ENCODE assay signal across 9 cellular contexts in genomic region chr2:19955544-19956422, GRCh38. TPM values are rescaled to one million over a fixed set of nuclear protein-coding genes. Genes with fewer than 3 reads are reported as not detected.
DNase-seq lines count a peak whose midpoint lies in the region; ATAC-seq and TF ChIP-seq lines count a peak whose summit lies in the region.
"Had no signal": no experiment of that assay in that cellular context is flagged by ENCODE, and none has a peak within 500 bp of the region (broad histone marks: within the 10 kb centered on the region; RNA-seq: fewer than 3 reads in every experiment).

No MANE protein-coding gene starts in this region.

- ATAC-seq in GM18870 (IDR thresholded peaks at IDR 0.05; ENCODE audit: unreplicated experiment): peak; percentile 85
- ATAC-seq in HG03135 (IDR thresholded peaks at IDR 0.05; ENCODE audit: unreplicated experiment): peak; percentile 93

- no peak overlapping the region for H3K27ac ChIP-seq in C4-2B
- H3K27ac ChIP-seq: SK-N-MC had no signal

- DNase-seq in NCI-H2227 treated with DMSO at 0.1 percent for 48 hours (lab: John Stamatoyannopoulos, UW) (peak; percentile 52), lung microvascular endothelial cell (ENCODE audit: low read depth in 2 of 2) (peak; percentile 85 to 89)
- peak; percentile 34 to 53 for DNase-seq in activated CD4-positive, alpha-beta T cell treated with anti-CD3 and anti-CD28 coated beads for 4 hours
- peak; percentile 3 for DNase-seq in effector CD8-positive, alpha-beta T cell (lab: John Stamatoyannopoulos, UW)
- DNase-seq in stimulated activated CD8-positive, alpha-beta memory T cell treated with anti-CD3 and anti-CD28 coated beads, Interleukin-7, amount 100 ng/mL, for 4 hours (ENCODE audit: low read depth in 2 of 2): peak; percentile 17 to 20

- TF ChIP-seq CTCF in C4-2B (conservative IDR thresholded peaks at IDR 0.05): peak; percentile 95

RNA-seq across cellular contexts. Expression of gene WDR35, which starts 34.1 kb away (rescaled TPM):
- 5.2 and 5.8 TPM in 2 replicates for total RNA-seq in lung microvascular endothelial cell

RNA-seq across cellular contexts. Expression of gene TTC32, which starts 54.0 kb away (rescaled TPM):
- total RNA-seq in lung microvascular endothelial cell: 3.9 and 8.3 TPM in 2 replicates

RNA-seq across cellular contexts. Expression of gene MATN3, which starts 56.7 kb away (rescaled TPM):
- 0.20 and 0.87 TPM in 2 replicates for total RNA-seq in lung microvascular endothelial cell

Comparison
In these comparisons a context has a peak if more than half of its experiments do, and no peak if none do; other contexts are left out.
1. DNase-seq: peak in every context shown above with its lines; median percentile 87 in lung microvascular endothelial cell; 52 in NCI-H2227 treated with DMSO at 0.1 percent for 48 hours; 44 in activated CD4-positive, alpha-beta T cell treated with anti-CD3 and anti-CD28 coated beads for 4 hours; 18 in stimulated activated CD8-positive, alpha-beta memory T cell treated with anti-CD3 and anti-CD28 coated beads, Interleukin-7, amount 100 ng/mL, for 4 hours; 3 in effector CD8-positive, alpha-beta T cell.